Comparison of ENCODE assay signal across 12 cellular contexts in the genomic region with DNA sequence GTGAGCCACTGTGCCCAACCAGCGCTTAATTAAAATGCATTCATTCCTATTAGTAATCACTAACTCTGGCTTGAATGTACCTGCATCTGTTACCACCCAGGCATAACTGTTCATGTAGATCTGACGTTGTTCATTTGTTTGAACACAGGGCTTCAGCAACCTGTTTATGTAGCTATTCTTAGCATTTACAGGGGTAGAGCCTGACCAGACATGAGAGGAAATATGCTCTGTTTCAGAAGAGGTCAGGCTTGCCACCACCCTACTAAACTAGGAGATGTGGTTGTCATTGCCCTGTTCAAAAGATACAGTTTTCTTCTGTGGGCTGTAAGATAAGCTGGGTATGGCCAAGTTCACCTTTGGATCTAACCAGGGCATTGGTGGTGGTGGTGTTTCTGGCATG. TPM values are rescaled to one million over a fixed set of nuclear protein-coding genes. Genes with fewer than 3 reads are reported as not detected.
DNase-seq lines count a peak whose midpoint lies in the region; ATAC-seq, FAIRE-seq and TF ChIP-seq lines count a peak whose summit lies in the region.
"Had no signal": no experiment of that assay in that cellular context is flagged by ENCODE, and none has a peak within 500 bp of the region (broad histone marks: within the 10 kb centered on the region; RNA-seq: fewer than 3 reads in every experiment).

No MANE protein-coding gene starts in this region.

- H3K23ac ChIP-seq in mesenchymal stem cell (ENCODE audit: low read length in 2 of 2), result no peak overlapping the region

- H3K18ac ChIP-seq in mesenchymal stem cell (ENCODE audit: low read depth in 1 of 2, low read length in 2 of 2), result peak overlapping the region; percentile 52 to 75

- no peaks in the 10 kb centered on the region for H3K4me1 ChIP-seq in mesenchymal stem cell (ENCODE audit: control insufficient read depth, insufficient read depth, low read depth, low read length)

- no peaks in the 10 kb centered on the region for H3K36me3 Mint-ChIP-seq in glutamatergic neuron (ENCODE audit: unreplicated experiment)

- no peak overlapping the region for H3K27ac Mint-ChIP-seq in glutamatergic neuron (ENCODE audit: unreplicated experiment)

- H3K9me3 Mint-ChIP-seq in glutamatergic neuron (ENCODE audit: unreplicated experiment), result no peaks in the 10 kb centered on the region
- H3K9me3 Mint-ChIP-seq: H9 had no signal

- H3K4me3 ChIP-seq in mesenchymal stem cell (ENCODE audit: insufficient read depth in 1 of 2, low read depth in 1 of 2, low read length in 2 of 2), result no peak overlapping the region
- H3K4me3 ChIP-seq: ovary had no signal

- H2AK5ac ChIP-seq in mesenchymal stem cell (ENCODE audit: low read length, severe bottlenecking), result no peak overlapping the region

- peaks cover 14% of the 10 kb centered on the region for H3K4me1 Mint-ChIP-seq in glutamatergic neuron (ENCODE audit: low read depth, unreplicated experiment)

- DNase-seq in mesenchymal stem cell (no peak), glutamatergic neuron (no peak), COLO668 (lab: John Stamatoyannopoulos, UW; ENCODE audit: unreplicated experiment) (no peak), urothelium cell line (ENCODE audit: low spot score) (no peak)
- DNase-seq in activated T-cell treated with anti-CD3 and anti-CD28 coated beads, Interleukin-2, amount 50 U/mL, for 1 hour, result no peak
- DNase-seq: H9, ovary had no signal

- H3K14ac ChIP-seq in mesenchymal stem cell (ENCODE audit: low read length in 2 of 2), result no peak overlapping the region

- 95% methylated on average over 1 of the region's 2 CpGs for WGBS in mesenchymal stem cell

- H3K27me3 ChIP-seq in mesenchymal stem cell (ENCODE audit: control insufficient read depth in 1 of 2, insufficient read depth in 1 of 2, low read length in 2 of 2), result no peaks in the 10 kb centered on the region
- H3K27me3 ChIP-seq: ovary had no signal

- H2AFZ ChIP-seq in mesenchymal stem cell (ENCODE audit: low read depth, low read length), result no peak overlapping the region

- peak; percentile 64 for ATAC-seq in GM18861 (IDR thresholded peaks at IDR 0.05; ENCODE audit: unreplicated experiment)
- ATAC-seq in GM21529 (IDR thresholded peaks at IDR 0.05; ENCODE audit: unreplicated experiment), result peak; percentile 57
- ATAC-seq in HG03378 (IDR thresholded peaks at IDR 0.05; ENCODE audit: unreplicated experiment), result peak; percentile 50

- H4K8ac ChIP-seq in mesenchymal stem cell (ENCODE audit: low read length), result no peak overlapping the region

- no peak overlapping the region for H3K4me2 ChIP-seq in mesenchymal stem cell (ENCODE audit: low read length, poor library complexity, severe bottlenecking)

- no peaks in the 10 kb centered on the region for H3K36me3 ChIP-seq in mesenchymal stem cell (ENCODE audit: control insufficient read depth in 1 of 2, insufficient read depth in 2 of 2, low read depth in 1 of 2, low read length in 2 of 2)
- H3K36me3 ChIP-seq: ovary had no signal

- FAIRE-seq in urothelium cell line (lab: Jason Lieb, UNC), result no peak
- FAIRE-seq: islet of Langerhans had no signal

- H3K27me3 Mint-ChIP-seq in glutamatergic neuron (ENCODE audit: unreplicated experiment), result peaks cover 2% of the 10 kb centered on the region

- no peak overlapping the region for H3K9ac ChIP-seq in mesenchymal stem cell (ENCODE audit: low read length)

- no peak for TF ChIP-seq CTCF in glutamatergic neuron (IDR thresholded peaks at IDR 0.05; ENCODE audit: partially characterized antibody, unreplicated experiment)

- H3K27ac ChIP-seq in mesenchymal stem cell (ENCODE audit: low read length, poor library complexity, severe bottlenecking), result no peak overlapping the region
- H3K27ac ChIP-seq: epithelial cell of prostate, ovary had no signal

- H2BK120ac ChIP-seq in mesenchymal stem cell (ENCODE audit: low read depth, low read length), result no peak overlapping the region

- peak overlapping the region; percentile 12 for H2BK15ac ChIP-seq in mesenchymal stem cell (ENCODE audit: low read depth, poor library complexity, severe bottlenecking)

- peak overlapping the region in 1 of 2 experiments; percentile 27 for H2BK12ac ChIP-seq in mesenchymal stem cell (ENCODE audit: low read length in 2 of 2)

- H3K79me1 ChIP-seq in mesenchymal stem cell (replicated peaks; ENCODE audit: low read length, poor library complexity, severe bottlenecking), result peaks cover 25% of the 10 kb centered on the region

- H2BK5ac ChIP-seq in mesenchymal stem cell (ENCODE audit: low read depth, low read length, poor library complexity, severe bottlenecking), result no peak overlapping the region

- peak overlapping the region; percentile 52 for H4K91ac ChIP-seq in mesenchymal stem cell (ENCODE audit: low read length)

- H3K4ac ChIP-seq in mesenchymal stem cell (ENCODE audit: low read depth in 1 of 2, low read length in 2 of 2), result no peak overlapping the region

- no peaks in the 10 kb centered on the region for H3K9me3 ChIP-seq in mesenchymal stem cell (ENCODE audit: control insufficient read depth, low read length)
- H3K9me3 ChIP-seq: ovary had no signal

- no peak overlapping the region for H3K4me3 Mint-ChIP-seq in glutamatergic neuron (ENCODE audit: unreplicated experiment)
- H3K4me3 Mint-ChIP-seq: H9 had no signal

RNA-seq across cellular contexts. Expression of gene MGAT5, which starts 8.8 kb away (rescaled TPM):
- 75.8 TPM for polyA plus RNA-seq in mesenchymal stem cell (2013, experiment 1 of 2)
- polyA plus RNA-seq in mesenchymal stem cell (2013, experiment 2 of 2), result 73.2 TPM
- total RNA-seq in glutamatergic neuron (ENCODE audit: unreplicated experiment), result 58.8 TPM
